ENCODE assay signal across 16 cellular contexts in the genomic region with DNA sequence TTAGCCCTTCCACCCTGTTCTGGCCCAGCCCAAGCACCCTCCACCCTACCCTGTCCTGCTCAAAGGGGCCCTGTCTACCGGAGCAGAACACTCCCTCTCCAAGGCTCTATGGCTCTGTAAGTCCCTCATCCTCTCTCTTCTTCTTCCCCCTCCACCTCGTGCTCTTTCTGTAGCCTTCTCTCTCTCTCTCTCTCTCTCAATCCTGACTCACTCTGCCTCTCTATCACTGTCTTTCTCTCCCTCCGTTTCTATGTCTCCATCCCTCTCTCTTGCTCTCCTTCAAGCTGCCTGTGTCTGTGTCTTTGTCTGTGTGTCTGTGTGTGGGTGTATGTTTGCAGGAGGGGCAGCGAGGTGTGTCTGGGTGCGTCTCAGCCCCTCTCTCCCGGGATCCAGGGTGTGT.
"Had no signal": no experiment of that assay in that cellular context is flagged by ENCODE, and none has a peak within 500 bp of the region (broad histone marks: within the 10 kb centered on the region; RNA-seq: fewer than 3 reads in every experiment).

No MANE protein-coding gene starts in this region.

- H3K27ac Mint-ChIP-seq: T-helper 1 cell treated with Interleukin-12 subunit alpha and Interleukin-12 subunit beta and Interleukin-4 antibody, amounts not matched to agents 30 μg/mL and 1 μg/mL, for 36 hours had no signal

- H3K9me3 ChIP-seq: gastroesophageal sphincter, ovary, suprapubic skin had no signal

- H3K4me3 Mint-ChIP-seq: T-helper 1 cell treated with Interleukin-12 subunit alpha and Interleukin-12 subunit beta and Interleukin-4 antibody, amounts not matched to agents 30 μg/mL and 1 μg/mL, for 36 hours had no signal

- H3K27me3 ChIP-seq: ovary had no signal

- DNase-seq: activated CD4-positive, alpha-beta T cell treated with anti-CD3 and anti-CD28 coated beads for 4 hours; activated CD8-positive, alpha-beta memory T cell treated with anti-CD3 and anti-CD28 coated beads for 24 hours; activated gamma-delta T cell; central memory CD4-positive, alpha-beta T cell; cortex of kidney; effector CD8-positive, alpha-beta T cell; kidney; left ventricle myocardium superior; stimulated activated CD4-positive, alpha-beta T cell treated with anti-CD3 and anti-CD28 coated beads, Interleukin-2, amount 100 ng/mL, for 48 hours; stimulated activated naive CD8-positive, alpha-beta T cell treated with anti-CD3 and anti-CD28 coated beads, Interleukin-15, Interleukin-2, amounts not matched to agents 100 U/mL and 50 U/mL, for 24 hours had no signal

- ATAC-seq: gastroesophageal sphincter; left ventricle myocardium superior; stimulated activated naive CD8-positive, alpha-beta T cell treated with anti-CD3 and anti-CD28 coated beads, Interleukin-15, Interleukin-2, amounts not matched to agents 100 U/mL and 50 U/mL, for 24 hours had no signal

- H3K36me3 ChIP-seq: gastroesophageal sphincter, ovary, suprapubic skin, upper lobe of left lung had no signal

- H3K4me3 ChIP-seq: gastroesophageal sphincter, ovary, suprapubic skin, upper lobe of left lung had no signal

- H3K27ac ChIP-seq: epithelial cell of prostate, gastroesophageal sphincter, ovary, suprapubic skin, upper lobe of left lung had no signal
